21 cellular contexts compared by ENCODE assay signal in genomic region chr11:43917851-43918250, GRCh38. TPM values are rescaled to one million over a fixed set of nuclear protein-coding genes. Genes with fewer than 3 reads are reported as not detected.
DNase-seq lines count a peak whose midpoint lies in the region; ATAC-seq and TF ChIP-seq lines count a peak whose summit lies in the region.
"Had no signal": no experiment of that assay in that cellular context is flagged by ENCODE, and none has a peak within 500 bp of the region (broad histone marks: within the 10 kb centered on the region; RNA-seq: fewer than 3 reads in every experiment).

No MANE protein-coding gene starts in this region.

- TF ChIP-seq CTCF in Peyer's patch (IDR thresholded peaks at IDR 0.05) (no peak), esophagus muscularis mucosa (IDR thresholded peaks at IDR 0.05) (no peak), neural cell (IDR thresholded peaks at IDR 0.05; ENCODE audit: poor library complexity, severe bottlenecking) (no peak)

- TF ChIP-seq EP300 in esophagus muscularis mucosa (IDR thresholded peaks at IDR 0.05) (no peak), neural cell (conservative IDR thresholded peaks at IDR 0.05; ENCODE audit: poor library complexity, severe bottlenecking) (no peak)

- no peak for TF ChIP-seq RAD21 in neural cell (conservative IDR thresholded peaks at IDR 0.05)

- intact Hi-C loops in esophagus muscularis mucosa (cut with DNase I) (no loop called here), aorta (cut with DNase I) (no loop called here)

- H3K9me3 ChIP-seq in Peyer's patch = no peaks in the 10 kb centered on the region
- H3K9me3 ChIP-seq in esophagus muscularis mucosa = no peaks in the 10 kb centered on the region
- no peaks in the 10 kb centered on the region for H3K9me3 ChIP-seq in neural cell (ENCODE audit: low read length)
- H3K9me3 ChIP-seq in subcutaneous abdominal adipose tissue (ENCODE audit: control insufficient read depth in 5 of 5, low read length in 5 of 5) = no peaks in the 10 kb centered on the region
- no peaks in the 10 kb centered on the region for H3K9me3 ChIP-seq in aorta (ENCODE audit: control insufficient read depth, low read length)
- H3K9me3 ChIP-seq: BLaER1 had no signal

- H3K9ac ChIP-seq in neural cell (ENCODE audit: low read length) (peak overlapping the region; percentile 48), subcutaneous abdominal adipose tissue (ENCODE audit: low read length in 5 of 5) (no peak overlapping the region)
- H3K9ac ChIP-seq: BLaER1 had no signal

- H3K27me3 ChIP-seq in Peyer's patch (no peaks in the 10 kb centered on the region), esophagus muscularis mucosa (no peaks in the 10 kb centered on the region), neural cell (ENCODE audit: insufficient read depth, low read depth, low read length) (no peaks in the 10 kb centered on the region), subcutaneous abdominal adipose tissue (ENCODE audit: control insufficient read depth in 5 of 5, insufficient read depth in 4 of 5, low read length in 5 of 5) (no peaks in the 10 kb centered on the region), aorta (ENCODE audit: control insufficient read depth in 1 of 2, insufficient read depth in 2 of 2, low read length in 1 of 2) (no peaks in the 10 kb centered on the region)
- H3K27me3 ChIP-seq: BLaER1 had no signal

- no peak for DNase-seq in Peyer's patch
- DNase-seq in esophagus muscularis mucosa (ENCODE audit: extremely low spot score) = no peak
- no peak for DNase-seq in NCI-H1436 treated with DMSO at 0.1 percent for 48 hours (lab: John Stamatoyannopoulos, UW)
- no peak for DNase-seq in effector CD8-positive, alpha-beta T cell (lab: John Stamatoyannopoulos, UW)
- DNase-seq in aorta = no peak
- DNase-seq: Calu3; CD4-positive, alpha-beta memory T cell; Karpas-422; NCI-H1048; NCI-H1436; NCI-H2029; NCI-H446 treated with DMSO at 0.1 percent for 48 hours; Right ventricle myocardium superior had no signal

- no peaks in the 10 kb centered on the region for H3K9me2 ChIP-seq in neural cell (ENCODE audit: insufficient read depth, low read length)

- H3K4me3 ChIP-seq in Peyer's patch (no peak overlapping the region), esophagus muscularis mucosa (no peak overlapping the region), neural cell (ENCODE audit: low read length) (peak overlapping the region; percentile 39), subcutaneous abdominal adipose tissue (ENCODE audit: low read depth in 1 of 5, low read length in 5 of 5) (no peak overlapping the region), aorta (ENCODE audit: low read length in 2 of 2) (no peak overlapping the region)
- H3K4me3 ChIP-seq: BLaER1, SK-N-MC had no signal

- no peak for TF ChIP-seq POLR2A in Peyer's patch (IDR thresholded peaks at IDR 0.05)
- no peak for TF ChIP-seq POLR2A in esophagus muscularis mucosa (IDR thresholded peaks at IDR 0.05; ENCODE audit: low read depth)

- no peaks in the 10 kb centered on the region for H3F3A ChIP-seq in neural cell (ENCODE audit: insufficient read depth, low read length, poor library complexity, severe bottlenecking)

- ATAC-seq in HG03342 (IDR thresholded peaks at IDR 0.05; ENCODE audit: unreplicated experiment) = no peak
- no peak for ATAC-seq in aorta (ENCODE audit: low FRiP score)

- H3K36me3 ChIP-seq in Peyer's patch (peaks cover 0 to 30% (median 0%) of the 10 kb centered on the region in 3 donors), esophagus muscularis mucosa (peaks cover 15 to 64% (median 36%) of the 10 kb centered on the region in 4 donors), neural cell (ENCODE audit: insufficient read depth, low read length) (no peaks in the 10 kb centered on the region), subcutaneous abdominal adipose tissue (ENCODE audit: control insufficient read depth in 5 of 5, insufficient read depth in 5 of 5, low read length in 5 of 5) (peaks cover 25 to 57% (median 38%) of the 10 kb centered on the region in 5 donors), aorta (ENCODE audit: control insufficient read depth in 1 of 2, insufficient read depth in 2 of 2, low read length in 1 of 2) (no peaks in the 10 kb centered on the region)

- H4K20me1 ChIP-seq in neural cell (ENCODE audit: insufficient read depth) = no peaks in the 10 kb centered on the region
- H4K20me1 ChIP-seq: BLaER1 had no signal

- H2AFZ ChIP-seq in neural cell (ENCODE audit: low read depth, low read length) = no peak overlapping the region

- 40% methylated on average over 1 of the region's 1 CpG for WGBS in esophagus muscularis mucosa
- WGBS in aorta, 2 donors = 8 to 41% methylated on average over 1 of the region's 1 CpG

- no peaks in the 10 kb centered on the region for H3K79me2 ChIP-seq in neural cell (replicated peaks; ENCODE audit: insufficient read depth, low read length)

- H3K27ac ChIP-seq in Peyer's patch (peak overlapping the region in 3 of 4 donors; percentile 40 to 85 (median 61)), esophagus muscularis mucosa (replicated peaks in 1 of 4) (peak overlapping the region in 3 of 4 donors; percentile 11 to 87 (median 22)), neural cell (ENCODE audit: low read length) (peak overlapping the region; percentile 83), subcutaneous abdominal adipose tissue (ENCODE audit: low read depth, low read length) (peak overlapping the region; percentile 8), aorta (ENCODE audit: low read depth in 1 of 2, low read length in 2 of 2) (no peak overlapping the region)
- H3K27ac ChIP-seq: BLaER1, HL-60, SK-N-MC had no signal

- H3K4me1 ChIP-seq in Peyer's patch (peaks cover 0 to 34% (median 4%) of the 10 kb centered on the region in 4 donors), esophagus muscularis mucosa (peaks cover 44 to 58% (median 54%) of the 10 kb centered on the region in 4 donors), subcutaneous abdominal adipose tissue (ENCODE audit: control insufficient read depth in 5 of 5, insufficient read depth in 5 of 5, low read length in 5 of 5) (peaks cover 8 to 26% (median 24%) of the 10 kb centered on the region in 5 donors), aorta (ENCODE audit: control insufficient read depth in 1 of 2, insufficient read depth in 2 of 2, low read length in 2 of 2) (peaks cover 2 to 14% of the 10 kb centered on the region in 2 donors)

- H3K4me2 ChIP-seq in neural cell (ENCODE audit: low read length) = peak overlapping the region; percentile 26
- H3K4me2 ChIP-seq: BLaER1 had no signal

TF ChIP-seq in neural cell, 6 proteins besides CTCF, POLR2A, EP300 and RAD21:
- TF ChIP-seq, protein P1, sequence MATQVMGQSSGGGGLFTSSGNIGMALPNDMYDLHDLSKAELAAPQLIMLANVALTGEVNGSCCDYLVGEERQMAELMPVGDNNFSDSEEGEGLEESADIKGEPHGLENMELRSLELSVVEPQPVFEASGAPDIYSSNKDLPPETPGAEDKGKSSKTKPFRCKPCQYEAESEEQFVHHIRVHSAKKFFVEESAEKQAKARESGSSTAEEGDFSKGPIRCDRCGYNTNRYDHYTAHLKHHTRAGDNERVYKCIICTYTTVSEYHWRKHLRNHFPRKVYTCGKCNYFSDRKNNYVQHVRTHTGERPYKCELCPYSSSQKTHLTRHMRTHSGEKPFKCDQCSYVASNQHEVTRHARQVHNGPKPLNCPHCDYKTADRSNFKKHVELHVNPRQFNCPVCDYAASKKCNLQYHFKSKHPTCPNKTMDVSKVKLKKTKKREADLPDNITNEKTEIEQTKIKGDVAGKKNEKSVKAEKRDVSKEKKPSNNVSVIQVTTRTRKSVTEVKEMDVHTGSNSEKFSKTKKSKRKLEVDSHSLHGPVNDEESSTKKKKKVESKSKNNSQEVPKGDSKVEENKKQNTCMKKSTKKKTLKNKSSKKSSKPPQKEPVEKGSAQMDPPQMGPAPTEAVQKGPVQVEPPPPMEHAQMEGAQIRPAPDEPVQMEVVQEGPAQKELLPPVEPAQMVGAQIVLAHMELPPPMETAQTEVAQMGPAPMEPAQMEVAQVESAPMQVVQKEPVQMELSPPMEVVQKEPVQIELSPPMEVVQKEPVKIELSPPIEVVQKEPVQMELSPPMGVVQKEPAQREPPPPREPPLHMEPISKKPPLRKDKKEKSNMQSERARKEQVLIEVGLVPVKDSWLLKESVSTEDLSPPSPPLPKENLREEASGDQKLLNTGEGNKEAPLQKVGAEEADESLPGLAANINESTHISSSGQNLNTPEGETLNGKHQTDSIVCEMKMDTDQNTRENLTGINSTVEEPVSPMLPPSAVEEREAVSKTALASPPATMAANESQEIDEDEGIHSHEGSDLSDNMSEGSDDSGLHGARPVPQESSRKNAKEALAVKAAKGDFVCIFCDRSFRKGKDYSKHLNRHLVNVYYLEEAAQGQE (IDR thresholded peaks at IDR 0.05; ENCODE audit: borderline replicate concordance) = no peak
- TF ChIP-seq TAF1 (IDR thresholded peaks at IDR 0.05; ENCODE audit: low read depth) (no peak), SMC3 (conservative IDR thresholded peaks at IDR 0.05; ENCODE audit: poor library complexity) (no peak), EZH2 (IDR thresholded peaks at IDR 0.05; ENCODE audit: borderline replicate concordance, insufficient read depth, low read length, poor library complexity, severe bottlenecking) (no peak), POLR2AphosphoS5 (IDR thresholded peaks at IDR 0.05) (no peak), MXI1 (conservative IDR thresholded peaks at IDR 0.05; ENCODE audit: poor library complexity, severe bottlenecking) (no peak)

RNA-seq across cellular contexts. Expression of gene C11orf96, which starts 24.6 kb away (rescaled TPM):
- 10 to 100 TPM in 3 of 4 donors, 1 to 10 TPM in 1; 4.9 to 82.5 (median 31.6) TPM for total RNA-seq in Peyer's patch
- 100 to 1,000 TPM in 1 of 4 donors, 10 to 100 TPM in 3; 23.3 to 645 (median 96.5) TPM for total RNA-seq in esophagus muscularis mucosa
- 49.9 and 53.2 TPM in 2 replicates for polyA plus RNA-seq in neural cell
- 31.6 and 50.2 TPM in 2 replicates for polyA minus RNA-seq in neural cell
- total RNA-seq in aorta = 1,000 to 10,000 TPM in 1 of 2 donors, 100 to 1,000 TPM in 1; 629 to 1,628 TPM
- 100 to 1,000 TPM in 1 of 2 donors, 10 to 100 TPM in 1; 67.7 to 759 TPM for polyA plus RNA-seq in aorta
- total RNA-seq: MCF 10A had no signal
- polyA plus RNA-seq: CD4-positive, alpha-beta memory T cell; IgD-negative memory B cell had no signal

RNA-seq across cellular contexts. Expression of gene ALKBH3, which starts 37.2 kb away (rescaled TPM):
- 10 to 100 TPM; 24.4 to 83.3 (median 28.2) TPM for total RNA-seq in Peyer's patch
- total RNA-seq in esophagus muscularis mucosa = 10 to 100 TPM; 17.4 to 38.2 (median 24.6) TPM
- 27.0 and 34.7 TPM in 2 replicates for polyA plus RNA-seq in neural cell
- 27.3 and 29.3 TPM in 2 replicates for polyA minus RNA-seq in neural cell
- 10 to 100 TPM; 24.5 to 25.1 TPM for total RNA-seq in aorta
- 10 to 100 TPM; 12.5 to 46.3 TPM for polyA plus RNA-seq in aorta

Comparison
In these comparisons a context has a peak if more than half of its experiments do, and no peak if none do; other contexts are left out.
1. H3K27ac ChIP-seq: peak in Peyer's patch (3 of 4), esophagus muscularis mucosa (3 of 4), neural cell (single experiment) and subcutaneous abdominal adipose tissue (single experiment); none in aorta (0 of 2).